9 cellular contexts compared by ENCODE assay signal in genomic region chr3:25455316-25456232, GRCh38. TPM values are rescaled to one million over a fixed set of nuclear protein-coding genes. Genes with fewer than 3 reads are reported as not detected.
DNase-seq lines count a peak whose midpoint lies in the region; ATAC-seq and TF ChIP-seq lines count a peak whose summit lies in the region.
"Had no signal": no experiment of that assay in that cellular context is flagged by ENCODE, and none has a peak within 500 bp of the region (broad histone marks: within the 10 kb centered on the region; RNA-seq: fewer than 3 reads in every experiment).

No MANE protein-coding gene starts in this region.

- no peak overlapping the region for H3K27ac Mint-ChIP-seq in activated CD4-positive, alpha-beta memory T cell treated with anti-CD3 and anti-CD28 coated beads for 36 hours

- CTCF ChIA-PET in activated CD4-positive, alpha-beta memory T cell treated with anti-CD3 and anti-CD28 coated beads for 36 hours (lab: Charles Lee): interaction anchor here (0.6 kb wide), 1 partner anchor 514 kb away, joined by 6 read pairs; no protein-coding TSS in a partner anchor

- POLR2A ChIA-PET in activated CD4-positive, alpha-beta memory T cell treated with anti-CD3 and anti-CD28 coated beads for 36 hours (lab: Charles Lee): no interaction called here

- no peaks in the 10 kb centered on the region for H3K4me1 Mint-ChIP-seq in activated CD4-positive, alpha-beta memory T cell treated with anti-CD3 and anti-CD28 coated beads for 36 hours (ENCODE audit: low read depth)

- intact Hi-C loops in left ventricle myocardium inferior (cut with micrococcal nuclease): no loop called here
- intact Hi-C loops in gastrocnemius medialis (cut with DNase I; ENCODE audit: low total_unique reads): no loop called here
- intact Hi-C loops in activated CD4-positive, alpha-beta memory T cell treated with anti-CD3 and anti-CD28 coated beads for 36 hours (cut with micrococcal nuclease): no loop called here

- H3K36me3 Mint-ChIP-seq in activated CD4-positive, alpha-beta memory T cell treated with anti-CD3 and anti-CD28 coated beads for 36 hours: no peaks in the 10 kb centered on the region

- TF ChIP-seq CTCF in left ventricle myocardium inferior (IDR thresholded peaks at IDR 0.05; ENCODE audit: borderline replicate concordance): no peak
- no peak for TF ChIP-seq CTCF in gastrocnemius medialis (IDR thresholded peaks at IDR 0.05 in 4 of 5, conservative IDR thresholded peaks at IDR 0.05 in 1 of 5)

- H3K4me1 ChIP-seq in left ventricle myocardium inferior (peaks cover 97% of the 10 kb centered on the region), gastrocnemius medialis (peaks cover 51 to 71% of the 10 kb centered on the region in 2 donors)

- no peak overlapping the region for H3K4me3 Mint-ChIP-seq in activated CD4-positive, alpha-beta memory T cell treated with anti-CD3 and anti-CD28 coated beads for 36 hours

- in situ Hi-C loops in gastrocnemius medialis (cut with MboI; ENCODE audit: low sequenced_read_pairs in 4 of 4): loop anchor here in 2 of 4 donors (25.0 kb wide), 1 partner anchor 332 kb away; the partner anchor contains the start of genes NGLY1 (in 2 of the 2) and OXSM (in 2 of the 2)

- peaks cover 3% of the 10 kb centered on the region for H3K27me3 Mint-ChIP-seq in activated CD4-positive, alpha-beta memory T cell treated with anti-CD3 and anti-CD28 coated beads for 36 hours

- H3K9me3 ChIP-seq in left ventricle myocardium inferior (replicated peaks) (no peaks in the 10 kb centered on the region), gastrocnemius medialis (no peaks in the 10 kb centered on the region)

- DNase-seq in ELF-1 (ENCODE audit: low read depth, low spot score) (peak; percentile 63), amniotic stem cell (lab: John Stamatoyannopoulos, UW) (peak; percentile 69), left ventricle myocardium inferior (peak; percentile 44), gastrocnemius medialis (no peak), H4 (ENCODE audit: low spot score) (no peak)
- DNase-seq in activated CD4-positive, alpha-beta memory T cell treated with anti-CD3 and anti-CD28 coated beads for 36 hours: no peak
- DNase-seq: stimulated activated CD4-positive, alpha-beta T cell treated with anti-CD3 and anti-CD28 coated beads, Interleukin-15, amount 100 ng/mL, for 24 hours had no signal

- H3K36me3 ChIP-seq in left ventricle myocardium inferior (no peaks in the 10 kb centered on the region), gastrocnemius medialis (no peaks in the 10 kb centered on the region)

- ATAC-seq in gastrocnemius medialis (peak; percentile 50 to 51), GM19452 (IDR thresholded peaks at IDR 0.05; ENCODE audit: unreplicated experiment) (no peak), HG03280 (IDR thresholded peaks at IDR 0.05; ENCODE audit: unreplicated experiment) (no peak)

- H3K4me3 ChIP-seq in left ventricle myocardium inferior (peak overlapping the region; percentile 29), gastrocnemius medialis (peak overlapping the region in 1 of 4 donors; percentile 14)

- no peaks in the 10 kb centered on the region for H3K27me3 ChIP-seq in left ventricle myocardium inferior (ENCODE audit: low read depth)
- H3K27me3 ChIP-seq in gastrocnemius medialis: no peaks in the 10 kb centered on the region

- H3K9me3 Mint-ChIP-seq in activated CD4-positive, alpha-beta memory T cell treated with anti-CD3 and anti-CD28 coated beads for 36 hours: no peaks in the 10 kb centered on the region

- peak overlapping the region; percentile 80 for H3K27ac ChIP-seq in left ventricle myocardium inferior (replicated peaks)
- H3K27ac ChIP-seq in gastrocnemius medialis: peak overlapping the region; percentile 41 to 67 (median 50)

- TF ChIP-seq POLR2A in gastrocnemius medialis (IDR thresholded peaks at IDR 0.05): no peak

RNA-seq across cellular contexts. Expression of gene RARB, which starts 27.5 kb away (rescaled TPM):
- total RNA-seq in left ventricle myocardium inferior (15.6 TPM), gastrocnemius medialis (1 to 10 TPM; 1.2 to 3.0 (median 1.9) TPM)
- 0.90 and 1.0 TPM in 2 replicates for total RNA-seq in H4 (2014; rRNA removed; shearing (Covaris generic))
- total RNA-seq in activated CD4-positive, alpha-beta memory T cell treated with anti-CD3 and anti-CD28 coated beads for 36 hours: not detected

Comparison
In these comparisons a context has a peak if more than half of its experiments do, and no peak if none do; other contexts are left out.
1. DNase-seq: peak in ELF-1 (single experiment), amniotic stem cell (single experiment) and left ventricle myocardium inferior (single experiment); none in gastrocnemius medialis (0 of 2), H4 (single experiment) and activated CD4-positive, alpha-beta memory T cell treated with anti-CD3 and anti-CD28 coated beads for 36 hours (single experiment).
2. ATAC-seq: peak in gastrocnemius medialis (2 of 2); none in GM19452 (single experiment) and HG03280 (single experiment).